ENCODE assay signal across 10 cellular contexts in the genomic region with DNA sequence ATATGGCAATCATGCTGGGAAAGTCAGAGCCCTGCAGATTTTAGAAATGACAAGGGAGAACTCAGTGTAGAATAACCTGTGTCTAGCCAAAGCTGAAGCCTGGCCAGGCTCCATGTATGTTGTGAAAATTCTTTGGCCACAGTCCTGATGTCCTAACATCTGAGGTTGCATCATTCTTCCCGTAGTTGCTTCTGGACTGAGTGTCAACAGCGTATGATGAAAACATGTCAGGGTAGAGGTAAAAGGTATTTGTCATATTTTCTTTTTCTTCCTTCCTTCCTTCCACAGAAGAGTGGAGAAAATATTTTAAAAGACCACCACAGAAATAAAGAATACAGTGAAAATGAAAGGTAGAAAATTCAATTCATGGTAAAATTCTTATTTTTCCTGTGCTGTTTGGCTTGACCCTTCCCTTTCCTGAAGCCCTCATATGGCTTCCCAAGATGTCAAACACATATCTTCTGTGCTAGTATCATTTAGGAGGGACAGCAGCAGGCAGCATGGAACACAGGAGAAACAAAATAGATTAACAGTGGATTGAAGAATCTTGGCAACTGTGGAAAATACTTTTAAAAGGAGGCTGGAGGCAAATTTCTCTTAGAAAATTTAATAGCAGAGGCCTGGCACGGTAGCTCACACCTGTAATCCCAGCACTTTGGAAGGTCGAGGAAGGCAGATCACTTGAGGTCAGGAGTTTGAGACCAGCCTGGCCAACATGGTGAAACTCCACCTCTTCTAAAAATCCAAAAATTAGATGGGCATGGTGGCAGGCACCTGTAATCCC. TPM values are rescaled to one million over a fixed set of nuclear protein-coding genes. Genes with fewer than 3 reads are reported as not detected.
DNase-seq lines count a peak whose midpoint lies in the region; ATAC-seq, FAIRE-seq and TF ChIP-seq lines count a peak whose summit lies in the region.
"Had no signal": no experiment of that assay in that cellular context is flagged by ENCODE, and none has a peak within 500 bp of the region (broad histone marks: within the 10 kb centered on the region; RNA-seq: fewer than 3 reads in every experiment).

No MANE protein-coding gene starts in this region.

- H3K4me1 ChIP-seq in adipocyte (ENCODE audit: control insufficient read depth, insufficient read depth, low read length) = peaks cover 31% of the 10 kb centered on the region
- H3K4me1 ChIP-seq in stomach = peaks cover 0 to 25% (median 9%) of the 10 kb centered on the region in 4 donors

- H3K27me3 ChIP-seq in adipocyte (replicated peaks; ENCODE audit: control insufficient read depth, insufficient read depth, low read length) (no peaks in the 10 kb centered on the region), stomach (no peaks in the 10 kb centered on the region)

- H3K36me3 ChIP-seq in adipocyte (ENCODE audit: control insufficient read depth, insufficient read depth, low read length, severe bottlenecking) (no peaks in the 10 kb centered on the region), stomach (no peaks in the 10 kb centered on the region)

- peak overlapping the region; percentile 61 for H3K9ac ChIP-seq in adipocyte (ENCODE audit: low read length)

- intact Hi-C loops in left ventricle myocardium superior (cut with micrococcal nuclease) = no loop called here
- intact Hi-C loops in stomach (cut with DNase I; ENCODE audit: low total_unique reads) = no loop called here

- H3K4me3 ChIP-seq in adipocyte (ENCODE audit: low read length) (peak overlapping the region; percentile 5), stomach (no peak overlapping the region)

- H3K9me3 ChIP-seq in adipocyte (ENCODE audit: control insufficient read depth, low read length) = no peaks in the 10 kb centered on the region
- H3K9me3 ChIP-seq in stomach = no peaks in the 10 kb centered on the region

- peak overlapping the region in 4 of 5 donors; percentile 41 to 81 (median 78) for H3K27ac ChIP-seq in stomach

- TF ChIP-seq CTCF in stomach (IDR thresholded peaks at IDR 0.05) = no peak

- TF ChIP-seq EP300 in stomach (IDR thresholded peaks at IDR 0.05) = peak; percentile 62

- 54 to 75% (median 70%) methylated on average over 4 of the region's 4 CpGs for WGBS in stomach, 5 donors

- DNase-seq in H54 (ENCODE audit: insufficient read length, low spot score) = no peak
- peak; percentile 95 for DNase-seq in adipocyte (ENCODE audit: low read depth)
- peak; percentile 76 for DNase-seq in left ventricle myocardium superior
- DNase-seq in stomach = peak; percentile 46
- no peak for DNase-seq in stimulated activated naive CD4-positive, alpha-beta T cell (lab: John Stamatoyannopoulos, UW)
- no peak for DNase-seq in NCI-H1694 (lab: John Stamatoyannopoulos, UW)
- DNase-seq: activated CD4-positive, alpha-beta T cell treated with anti-CD3 and anti-CD28 coated beads, Interleukin-2, amount 50 U/mL, for 4 hours; effector memory CD4-positive, alpha-beta T cell had no signal

- no peak for TF ChIP-seq POLR2A in H54 (IDR thresholded peaks at IDR 0.05; ENCODE audit: low read depth, low read length)
- no peak for TF ChIP-seq POLR2A in stomach (IDR thresholded peaks at IDR 0.05)

- ATAC-seq in left ventricle myocardium superior (peak; percentile 82), GM18511 (IDR thresholded peaks at IDR 0.05; ENCODE audit: unreplicated experiment) (no peak), GM21447 (IDR thresholded peaks at IDR 0.05; ENCODE audit: unreplicated experiment) (no peak)

- FAIRE-seq in H54 (lab: Jason Lieb, UNC) = peak; percentile 64

RNA-seq across cellular contexts. Expression of gene NRBF2, which starts 18.9 kb away (rescaled TPM):
- total RNA-seq in left ventricle myocardium superior (8.5 TPM), stomach (10 to 100 TPM in 4 of 5 donors, not detected in 1; 12.5 to 23.1 (median 16.1) TPM)
- 10 to 100 TPM in 2 of 3 donors, 1 to 10 TPM in 1; 6.8 to 16.3 (median 14.2) TPM for polyA plus RNA-seq in stomach

Comparison
In these comparisons a context has a peak if more than half of its experiments do, and no peak if none do; other contexts are left out.
1. DNase-seq: peak in adipocyte (single experiment), left ventricle myocardium superior (single experiment) and stomach (single experiment); none in H54 (single experiment), stimulated activated naive CD4-positive, alpha-beta T cell (0 of 6) and NCI-H1694 (single experiment).